27 cellular contexts compared by ENCODE assay signal in the genomic region with DNA sequence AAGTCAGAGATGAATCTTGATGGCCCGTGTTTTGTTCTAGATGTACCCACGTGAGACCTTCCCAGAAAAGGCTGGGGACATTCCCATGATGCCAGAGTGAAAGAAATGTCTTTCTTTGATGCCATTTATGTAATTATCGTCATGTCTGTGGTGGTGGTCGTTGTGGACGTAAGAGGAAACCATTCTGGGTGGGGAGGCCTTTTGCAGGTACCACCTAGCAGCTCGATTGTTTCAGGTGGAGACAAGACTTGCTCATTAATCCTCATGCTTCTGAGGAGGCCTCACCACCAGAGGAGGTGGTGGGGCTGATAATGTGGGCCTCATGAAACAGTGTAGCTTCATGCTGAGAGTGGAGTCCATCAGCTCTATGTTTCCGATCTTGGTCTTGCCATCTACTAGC. TPM values are rescaled to one million over a fixed set of nuclear protein-coding genes. Genes with fewer than 3 reads are reported as not detected.
DNase-seq lines count a peak whose midpoint lies in the region; ATAC-seq and TF ChIP-seq lines count a peak whose summit lies in the region.
"Had no signal": no experiment of that assay in that cellular context is flagged by ENCODE, and none has a peak within 500 bp of the region (broad histone marks: within the 10 kb centered on the region; RNA-seq: fewer than 3 reads in every experiment).

No MANE protein-coding gene starts in this region.

- no peak overlapping the region for H3K4me3 ChIP-seq in gastrocnemius medialis
- H3K4me3 ChIP-seq: breast epithelium, mucosa of descending colon, SJSA1, thoracic aorta, uterus had no signal

- no peaks in the 10 kb centered on the region for H3K4me1 ChIP-seq in gastrocnemius medialis
- H3K4me1 ChIP-seq: breast epithelium, SJSA1, uterus had no signal

- ATAC-seq in HG02852 (IDR thresholded peaks at IDR 0.05; ENCODE audit: unreplicated experiment) = no peak
- no peak for ATAC-seq in gastrocnemius medialis
- ATAC-seq: left colon; mucosa of descending colon; stimulated activated naive B cell treated with anti-CD40 and anti-IgM and Interleukin-4, amounts not matched to agents 10 μg/mL and 1 μg/mL and 100 μg/mL, for 72 hours; WTC11 had no signal

- no peak overlapping the region for H3K4me3 Mint-ChIP-seq in activated naive CD4-positive, alpha-beta T cell treated with anti-CD3 and anti-CD28 coated beads, Interleukin-2, amount 10 ng/mL, durations not matched to agents 7 days and 5 days
- no peak overlapping the region for H3K4me3 Mint-ChIP-seq in activated CD4-positive, alpha-beta memory T cell treated with anti-CD3 and anti-CD28 coated beads, Interleukin-2, amount 10 ng/mL, durations not matched to agents 7 days and 5 days
- H3K4me3 Mint-ChIP-seq: activated CD4-positive, alpha-beta T cell treated with anti-CD3 and anti-CD28 coated beads, Interleukin-2, amount 10 ng/mL, durations not matched to agents 7 days and 5 days; nephron; stimulated activated naive B cell treated with anti-CD40 and anti-IgM and Interleukin-4, amounts not matched to agents 10 μg/mL and 1 μg/mL and 100 μg/mL, for 72 hours; WTC11 had no signal

- H3K9me3 Mint-ChIP-seq in activated naive CD4-positive, alpha-beta T cell treated with anti-CD3 and anti-CD28 coated beads, Interleukin-2, amount 10 ng/mL, durations not matched to agents 7 days and 5 days = no peaks in the 10 kb centered on the region
- no peaks in the 10 kb centered on the region for H3K9me3 Mint-ChIP-seq in activated CD4-positive, alpha-beta memory T cell treated with anti-CD3 and anti-CD28 coated beads, Interleukin-2, amount 10 ng/mL, durations not matched to agents 7 days and 5 days
- H3K9me3 Mint-ChIP-seq: activated CD4-positive, alpha-beta T cell treated with anti-CD3 and anti-CD28 coated beads, Interleukin-2, amount 10 ng/mL, durations not matched to agents 7 days and 5 days; nephron; stimulated activated naive B cell treated with anti-CD40 and anti-IgM and Interleukin-4, amounts not matched to agents 10 μg/mL and 1 μg/mL and 100 μg/mL, for 72 hours; WTC11 had no signal

- no peak overlapping the region for H3K27ac ChIP-seq in gastrocnemius medialis
- H3K27ac ChIP-seq: breast epithelium, epithelial cell of prostate, RWPE1, SJSA1, thoracic aorta, uterus had no signal

- TF ChIP-seq POLR2A in gastrocnemius medialis (IDR thresholded peaks at IDR 0.05) = no peak

- CTCF ChIA-PET in activated naive CD4-positive, alpha-beta T cell treated with anti-CD3 and anti-CD28 coated beads, Interleukin-2, amount 10 ng/mL, durations not matched to agents 7 days and 5 days (lab: Charles Lee) = interaction anchor here (0.9 kb wide), 1 partner anchor 21 kb away, joined by 4 read pairs; no protein-coding TSS in a partner anchor
- CTCF ChIA-PET in activated CD4-positive, alpha-beta memory T cell treated with anti-CD3 and anti-CD28 coated beads, Interleukin-2, amount 10 ng/mL, durations not matched to agents 7 days and 5 days (lab: Charles Lee) = interaction anchor here (1.1 to 1.6 kb wide), 3 partner anchors 9 to 157 kb away, joined by 3 to 6 read pairs (median 4); no protein-coding TSS in a partner anchor

- intact Hi-C loops in gastrocnemius medialis (cut with DNase I; ENCODE audit: low total_unique reads) = no loop called here

- POLR2A ChIA-PET in activated CD4-positive, alpha-beta memory T cell treated with anti-CD3 and anti-CD28 coated beads, Interleukin-2, amount 10 ng/mL, durations not matched to agents 7 days and 5 days (lab: Charles Lee) = interaction anchor here (1.1 to 1.5 kb wide), 2 partner anchors 9 to 12 kb away, joined by 3 to 5 read pairs; no protein-coding TSS in a partner anchor

- DNase-seq in activated naive CD4-positive, alpha-beta T cell treated with anti-CD3 and anti-CD28 coated beads, Interleukin-2, amount 10 ng/mL, durations not matched to agents 7 days and 5 days = peak; percentile 34
- no peak for DNase-seq in activated naive CD4-positive, alpha-beta T cell treated with anti-CD3 and anti-CD28 coated beads, Interleukin-2, amount 50 U/mL, for 16 hours
- DNase-seq in activated CD4-positive, alpha-beta memory T cell treated with anti-CD3 and anti-CD28 coated beads, Interleukin-2, amount 10 ng/mL, durations not matched to agents 7 days and 5 days = no peak
- DNase-seq in central memory CD4-positive, alpha-beta T cell = peak; percentile 75
- DNase-seq in GDM1 (lab: John Stamatoyannopoulos, UW) (no peak), gastrocnemius medialis (no peak)
- DNase-seq: ACHN; activated CD4-positive, alpha-beta T cell treated with anti-CD3 and anti-CD28 coated beads, Interleukin-2, amount 10 ng/mL, durations not matched to agents 7 days and 5 days; anterior cingulate cortex; BE2C; DMS153; left colon; mammary epithelial cell; mucosa of descending colon; NCI-H1694 treated with DMSO at 0.1 percent for 48 hours; NCI-H2171; NCI-H510A; stimulated activated naive B cell treated with anti-CD40 and anti-IgM and Interleukin-4, amounts not matched to agents 10 μg/mL and 1 μg/mL and 100 μg/mL, for 72 hours; uterus had no signal

- no peaks in the 10 kb centered on the region for H3K36me3 ChIP-seq in gastrocnemius medialis
- H3K36me3 ChIP-seq: BE2C, breast epithelium, SJSA1, thoracic aorta, uterus had no signal

- H3K27ac Mint-ChIP-seq in activated naive CD4-positive, alpha-beta T cell treated with anti-CD3 and anti-CD28 coated beads, Interleukin-2, amount 10 ng/mL, durations not matched to agents 7 days and 5 days = peak overlapping the region; percentile 4
- H3K27ac Mint-ChIP-seq in activated CD4-positive, alpha-beta memory T cell treated with anti-CD3 and anti-CD28 coated beads, Interleukin-2, amount 10 ng/mL, durations not matched to agents 7 days and 5 days = peak overlapping the region; percentile 50
- H3K27ac Mint-ChIP-seq: activated CD4-positive, alpha-beta T cell treated with anti-CD3 and anti-CD28 coated beads, Interleukin-2, amount 10 ng/mL, durations not matched to agents 7 days and 5 days; nephron; stimulated activated naive B cell treated with anti-CD40 and anti-IgM and Interleukin-4, amounts not matched to agents 10 μg/mL and 1 μg/mL and 100 μg/mL, for 72 hours; WTC11 had no signal

- peaks cover 38% of the 10 kb centered on the region for H3K4me1 Mint-ChIP-seq in activated naive CD4-positive, alpha-beta T cell treated with anti-CD3 and anti-CD28 coated beads, Interleukin-2, amount 10 ng/mL, durations not matched to agents 7 days and 5 days
- H3K4me1 Mint-ChIP-seq in activated CD4-positive, alpha-beta memory T cell treated with anti-CD3 and anti-CD28 coated beads, Interleukin-2, amount 10 ng/mL, durations not matched to agents 7 days and 5 days = peaks cover 13% of the 10 kb centered on the region

- in situ Hi-C loops in gastrocnemius medialis (cut with MboI; ENCODE audit: low sequenced_read_pairs in 4 of 4) = no loop called here

- TF ChIP-seq CTCF in gastrocnemius medialis (IDR thresholded peaks at IDR 0.05 in 4 of 5, conservative IDR thresholded peaks at IDR 0.05 in 1 of 5) = no peak

- H3K9me3 ChIP-seq in gastrocnemius medialis = no peaks in the 10 kb centered on the region
- H3K9me3 ChIP-seq: BE2C, breast epithelium, mucosa of descending colon, SJSA1, thoracic aorta, uterus had no signal

- peaks cover 25% of the 10 kb centered on the region for H3K27me3 Mint-ChIP-seq in activated naive CD4-positive, alpha-beta T cell treated with anti-CD3 and anti-CD28 coated beads, Interleukin-2, amount 10 ng/mL, durations not matched to agents 7 days and 5 days
- no peaks in the 10 kb centered on the region for H3K27me3 Mint-ChIP-seq in activated CD4-positive, alpha-beta memory T cell treated with anti-CD3 and anti-CD28 coated beads, Interleukin-2, amount 10 ng/mL, durations not matched to agents 7 days and 5 days
- H3K27me3 Mint-ChIP-seq: stimulated activated naive B cell treated with anti-CD40 and anti-IgM and Interleukin-4, amounts not matched to agents 10 μg/mL and 1 μg/mL and 100 μg/mL, for 72 hours had no signal

- no peaks in the 10 kb centered on the region for H3K36me3 Mint-ChIP-seq in activated naive CD4-positive, alpha-beta T cell treated with anti-CD3 and anti-CD28 coated beads, Interleukin-2, amount 10 ng/mL, durations not matched to agents 7 days and 5 days
- no peaks in the 10 kb centered on the region for H3K36me3 Mint-ChIP-seq in activated CD4-positive, alpha-beta memory T cell treated with anti-CD3 and anti-CD28 coated beads, Interleukin-2, amount 10 ng/mL, durations not matched to agents 7 days and 5 days (ENCODE audit: low read depth)
- H3K36me3 Mint-ChIP-seq: stimulated activated naive B cell treated with anti-CD40 and anti-IgM and Interleukin-4, amounts not matched to agents 10 μg/mL and 1 μg/mL and 100 μg/mL, for 72 hours; WTC11 had no signal

- no peaks in the 10 kb centered on the region for H3K27me3 ChIP-seq in gastrocnemius medialis
- H3K27me3 ChIP-seq: BE2C, breast epithelium, SJSA1, uterus had no signal

RNA-seq across cellular contexts. Expression of a gene that starts 58.1 kb away (rescaled TPM):
- total RNA-seq in activated CD4-positive, alpha-beta memory T cell treated with anti-CD3 and anti-CD28 coated beads, Interleukin-2, amount 10 ng/mL, durations not matched to agents 7 days and 5 days = 10 to 100 TPM; 67.9 to 68.7 TPM
- total RNA-seq in gastrocnemius medialis = 10 to 100 TPM; 12.1 to 29.4 (median 15.5) TPM

Comparison
In these comparisons a context has a peak if more than half of its experiments do, and no peak if none do; other contexts are left out.
1. DNase-seq: peak in activated naive CD4-positive, alpha-beta T cell treated with anti-CD3 and anti-CD28 coated beads, Interleukin-2, amount 10 ng/mL, durations not matched to agents 7 days and 5 days (single experiment) and central memory CD4-positive, alpha-beta T cell (single experiment); none in activated naive CD4-positive, alpha-beta T cell treated with anti-CD3 and anti-CD28 coated beads, Interleukin-2, amount 50 U/mL, for 16 hours (single experiment), activated CD4-positive, alpha-beta memory T cell treated with anti-CD3 and anti-CD28 coated beads, Interleukin-2, amount 10 ng/mL, durations not matched to agents 7 days and 5 days (single experiment), GDM1 (single experiment) and gastrocnemius medialis (0 of 2).